In the genomic region with DNA sequence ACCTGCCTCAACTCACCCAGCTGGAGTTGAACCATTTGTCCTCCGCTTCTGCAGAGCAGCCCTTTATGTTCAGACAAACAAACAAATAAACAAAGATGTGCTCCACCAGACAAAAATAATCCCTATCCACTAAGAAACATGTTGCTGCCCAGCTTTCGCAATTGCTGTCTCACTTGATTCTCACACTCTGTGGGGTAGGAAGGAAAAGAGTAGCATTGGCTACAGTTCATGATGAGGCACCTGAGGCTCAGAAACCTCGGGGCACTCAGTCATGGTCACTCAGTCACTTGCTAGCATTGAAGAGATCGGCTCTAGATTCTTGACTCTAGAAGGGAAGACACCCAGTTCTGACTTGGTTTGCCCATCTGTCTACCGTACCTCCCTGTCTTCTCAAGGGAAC, we compare ENCODE assay signal across 21 cellular contexts.
DNase-seq lines count a peak whose midpoint lies in the region; ATAC-seq and TF ChIP-seq lines count a peak whose summit lies in the region.
"Had no signal": no experiment of that assay in that cellular context is flagged by ENCODE, and none has a peak within 500 bp of the region (broad histone marks: within the 10 kb centered on the region; RNA-seq: fewer than 3 reads in every experiment).

No MANE protein-coding gene starts in this region.

- peaks cover 1 to 13% (median 11%) of the 10 kb centered on the region in 3 donors for H3K27me3 Mint-ChIP-seq in CD14-positive monocyte (ENCODE audit: low read depth in 3 of 3)
- peaks cover 3% of the 10 kb centered on the region for H3K27me3 Mint-ChIP-seq in brain
- no peaks in the 10 kb centered on the region for H3K27me3 Mint-ChIP-seq in chondrocyte (ENCODE audit: low read depth)

- no peak for TF ChIP-seq RAD21 in Ishikawa (IDR thresholded peaks at IDR 0.05; ENCODE audit: low read depth)

- no CpG with 5 or more reads among the region's 5 CpGs for WGBS in neuronal stem cell (ENCODE audit: extremely low coverage in 2 of 2, insufficient read length in 2 of 2, insufficient replicate concordance in 1 of 2), 2 donors

- TF ChIP-seq CTCF in CD14-positive monocyte (IDR thresholded peaks at IDR 0.05) = no peak
- TF ChIP-seq CTCF in brain (conservative IDR thresholded peaks at IDR 0.05) = no peak
- TF ChIP-seq CTCF in chondrocyte (IDR thresholded peaks at IDR 0.05) = no peak

- H3K27me3 ChIP-seq in neuronal stem cell (ENCODE audit: control insufficient read depth in 3 of 3, insufficient read depth in 3 of 3, low read depth in 1 of 3, low read length in 3 of 3) = peaks cover 0 to 17% (median 4%) of the 10 kb centered on the region in 3 experiments
- H3K27me3 ChIP-seq: MG63 had no signal

- H3K9me3 ChIP-seq in neuronal stem cell (replicated peaks in 1 of 2; ENCODE audit: control insufficient read depth in 2 of 2, insufficient read depth in 1 of 2, low read depth in 1 of 2, low read length in 2 of 2) = no peaks in the 10 kb centered on the region
- H3K9me3 ChIP-seq: MG63 had no signal

- H4K91ac ChIP-seq in neuronal stem cell (ENCODE audit: low read depth, low read length, poor library complexity) = no peak overlapping the region

- no peak overlapping the region for H3K23ac ChIP-seq in neuronal stem cell (ENCODE audit: low read depth, low read length, poor library complexity)

- peak overlapping the region; percentile 72 for H2BK15ac ChIP-seq in neuronal stem cell (ENCODE audit: low read length)

- no peak overlapping the region for H4K8ac ChIP-seq in neuronal stem cell (ENCODE audit: low read depth, low read length)

- no peak overlapping the region for H3K4me2 ChIP-seq in neuronal stem cell (ENCODE audit: insufficient read depth, low read length, poor library complexity, severe bottlenecking)
- H3K4me2 ChIP-seq: GM23338, KMS-11 had no signal

- H2AFZ ChIP-seq in neuronal stem cell (ENCODE audit: low read length) = no peak overlapping the region
- H2AFZ ChIP-seq: GM23338 had no signal

- H2AK5ac ChIP-seq in neuronal stem cell (ENCODE audit: low read depth, low read length) = peak overlapping the region; percentile 72

- no peak overlapping the region for H3K9ac ChIP-seq in neuronal stem cell (ENCODE audit: low read depth, low read length, poor library complexity)
- H3K9ac ChIP-seq: KMS-11 had no signal

- H2BK120ac ChIP-seq in neuronal stem cell (ENCODE audit: low read depth, low read length) = no peak overlapping the region

- H3K14ac ChIP-seq in neuronal stem cell (ENCODE audit: low read length) = no peak overlapping the region

- no peak for DNase-seq in CD14-positive monocyte (ENCODE audit: low spot score)
- DNase-seq in neuronal stem cell (ENCODE audit: low spot score) = no peak
- DNase-seq in chondrocyte (ENCODE audit: low spot score) = no peak
- DNase-seq in stimulated activated CD4-positive, alpha-beta T cell treated with anti-CD3 and anti-CD28 coated beads, Interleukin-4, amount 100 ng/mL, for 24 hours = no peak
- DNase-seq: DMS 273 treated with DMSO at 0.1 percent for 48 hours, GDM1, NCI-H1417, NCI-H2029, NCI-H2171 treated with DMSO at 0.1 percent for 48 hours, NCI-H446 treated with DMSO at 0.1 percent for 48 hours, NCI-H748 treated with DMSO at 0.1 percent for 48 hours, RPMI8226, SIG-M5 had no signal

- no peak overlapping the region for H3K4ac ChIP-seq in neuronal stem cell (ENCODE audit: low read length)

- H3K18ac ChIP-seq in neuronal stem cell (ENCODE audit: low read length) = no peak overlapping the region

- intact Hi-C loops in CD14-positive monocyte (cut with micrococcal nuclease) = no loop called here

- no peak overlapping the region for H3K4me3 ChIP-seq in neuronal stem cell (ENCODE audit: low read length in 2 of 2)
- H3K4me3 ChIP-seq: GM12878, GM23338, MG63 had no signal

- no peak overlapping the region for H2BK5ac ChIP-seq in neuronal stem cell (ENCODE audit: low read length)

- H3K36me3 ChIP-seq in neuronal stem cell (replicated peaks in 1 of 2; ENCODE audit: control insufficient read depth in 2 of 2, insufficient read depth in 2 of 2, low read length in 2 of 2) = no peaks in the 10 kb centered on the region
- H3K36me3 ChIP-seq: MG63 had no signal

- no peaks in the 10 kb centered on the region for H3K79me1 ChIP-seq in neuronal stem cell (ENCODE audit: low read depth, low read length)

- H3K4me1 Mint-ChIP-seq in CD14-positive monocyte = peaks cover 35% of the 10 kb centered on the region
- H3K4me1 Mint-ChIP-seq in brain = peaks cover 51% of the 10 kb centered on the region
- peaks cover 24% of the 10 kb centered on the region for H3K4me1 Mint-ChIP-seq in chondrocyte (ENCODE audit: low read depth)

- H3K4me1 ChIP-seq in neuronal stem cell (ENCODE audit: control insufficient read depth in 2 of 2, insufficient read depth in 1 of 2, low read depth in 1 of 2, low read length in 2 of 2) = peaks cover 6 to 8% of the 10 kb centered on the region in 2 donors

- H3K27ac Mint-ChIP-seq in CD14-positive monocyte = peak overlapping the region in 5 of 7 donors; percentile 21 to 73 (median 49)
- H3K27ac Mint-ChIP-seq in brain = peak overlapping the region in 4 of 5 experiments; percentile 6 to 45 (median 26)
- no peak overlapping the region for H3K27ac Mint-ChIP-seq in chondrocyte (ENCODE audit: unreplicated experiment)
- H3K27ac Mint-ChIP-seq: GM23338 had no signal

- no peaks in the 10 kb centered on the region for H3K36me3 Mint-ChIP-seq in CD14-positive monocyte
- H3K36me3 Mint-ChIP-seq in brain = no peaks in the 10 kb centered on the region
- H3K36me3 Mint-ChIP-seq in chondrocyte (ENCODE audit: low read depth) = no peaks in the 10 kb centered on the region

- H3K27ac ChIP-seq in neuronal stem cell (replicated peaks; ENCODE audit: low read length) = no peak overlapping the region
- H3K27ac ChIP-seq: C4-2B, KMS-11 had no signal

- H3K9me3 Mint-ChIP-seq in CD14-positive monocyte = no peaks in the 10 kb centered on the region
- H3K9me3 Mint-ChIP-seq in brain = peaks cover 0 to 7% (median 0%) of the 10 kb centered on the region in 5 experiments
- H3K9me3 Mint-ChIP-seq in chondrocyte (ENCODE audit: low read depth) = no peaks in the 10 kb centered on the region
- H3K9me3 Mint-ChIP-seq: GM23338 had no signal

- H2BK12ac ChIP-seq in neuronal stem cell (ENCODE audit: low read length) = no peak overlapping the region

- no peak for ATAC-seq in GM19395 (IDR thresholded peaks at IDR 0.05; ENCODE audit: unreplicated experiment)

- H3K4me3 Mint-ChIP-seq in CD14-positive monocyte (no peak overlapping the region), brain (no peak overlapping the region), chondrocyte (ENCODE audit: unreplicated experiment) (no peak overlapping the region)
- H3K4me3 Mint-ChIP-seq: GM23338 had no signal

- TF ChIP-seq EP300 in Ishikawa (IDR thresholded peaks at IDR 0.05; ENCODE audit: borderline replicate concordance) = no peak; the same call in 1 of the 2 replicates

TF ChIP-seq in Ishikawa, 13 proteins besides CTCF, POLR2A, EP300 and RAD21:
- TF ChIP-seq CEBPB (IDR thresholded peaks at IDR 0.05) = peak; percentile 79; the same call in 1 of the 2 replicates
- no peak for TF ChIP-seq FOXM1 (IDR thresholded peaks at IDR 0.05; ENCODE audit: borderline replicate concordance, low read depth)
- TF ChIP-seq YY1 (IDR thresholded peaks at IDR 0.05; ENCODE audit: low read depth) = no peak
- TF ChIP-seq, protein P1, sequence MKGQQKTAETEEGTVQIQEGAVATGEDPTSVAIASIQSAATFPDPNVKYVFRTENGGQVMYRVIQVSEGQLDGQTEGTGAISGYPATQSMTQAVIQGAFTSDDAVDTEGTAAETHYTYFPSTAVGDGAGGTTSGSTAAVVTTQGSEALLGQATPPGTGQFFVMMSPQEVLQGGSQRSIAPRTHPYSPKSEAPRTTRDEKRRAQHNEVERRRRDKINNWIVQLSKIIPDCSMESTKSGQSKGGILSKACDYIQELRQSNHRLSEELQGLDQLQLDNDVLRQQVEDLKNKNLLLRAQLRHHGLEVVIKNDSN (IDR thresholded peaks at IDR 0.05) = no peak
- no peak for TF ChIP-seq TCF12 (IDR thresholded peaks at IDR 0.05; ENCODE audit: low read depth)
- no peak for TF ChIP-seq ZBTB7A (IDR thresholded peaks at IDR 0.05; ENCODE audit: low read depth)
TF ChIP-seq in Ishikawa: peak in this region for 1.
